Comparison of ENCODE assay signal across 17 cellular contexts in genomic region chr7:91043924-91044660, GRCh38.
DNase-seq lines count a peak whose midpoint lies in the region; ATAC-seq, FAIRE-seq and TF ChIP-seq lines count a peak whose summit lies in the region.
"Had no signal": no experiment of that assay in that cellular context is flagged by ENCODE, and none has a peak within 500 bp of the region (broad histone marks: within the 10 kb centered on the region; RNA-seq: fewer than 3 reads in every experiment).

No MANE protein-coding gene starts in this region.

- H3K4me1 ChIP-seq in NT2/D1 (ENCODE audit: insufficient read depth, insufficient read length) (peaks cover 3% of the 10 kb centered on the region), iPS DF 6.9 (ENCODE audit: control insufficient read depth, insufficient read depth, low read length) (peaks cover 9% of the 10 kb centered on the region; the same call in 1 of the 2 replicates)

- H3K36me3 ChIP-seq in NT2/D1 (ENCODE audit: insufficient read depth, insufficient read length, low read length) (no peaks in the 10 kb centered on the region), iPS DF 6.9 (ENCODE audit: control insufficient read depth, insufficient read depth, low read length) (no peaks in the 10 kb centered on the region)

- no peaks in the 10 kb centered on the region for H3K27me3 Mint-ChIP-seq in nephron (ENCODE audit: low read depth)
- H3K27me3 Mint-ChIP-seq in activated naive CD8-positive, alpha-beta T cell treated with anti-CD3 and anti-CD28 coated beads for 36 hours: no peaks in the 10 kb centered on the region
- no peaks in the 10 kb centered on the region for H3K27me3 Mint-ChIP-seq in effector memory CD8-positive, alpha-beta T cell

- H3K4me3 ChIP-seq in NT2/D1 (ENCODE audit: insufficient read length, low read depth) (no peak overlapping the region), iPS DF 6.9 (ENCODE audit: low read length) (no peak overlapping the region)
- H3K4me3 ChIP-seq: K562 had no signal

- peaks cover 36% of the 10 kb centered on the region for H3K4me1 Mint-ChIP-seq in nephron
- H3K4me1 Mint-ChIP-seq in activated naive CD8-positive, alpha-beta T cell treated with anti-CD3 and anti-CD28 coated beads for 36 hours: no peaks in the 10 kb centered on the region
- no peaks in the 10 kb centered on the region for H3K4me1 Mint-ChIP-seq in effector memory CD8-positive, alpha-beta T cell (ENCODE audit: low read depth in 2 of 2)

- H3K27ac Mint-ChIP-seq in nephron: peak overlapping the region in 2 of 3 experiments; percentile 35 to 72
- H3K27ac Mint-ChIP-seq in activated naive CD8-positive, alpha-beta T cell treated with anti-CD3 and anti-CD28 coated beads for 36 hours: no peak overlapping the region
- H3K27ac Mint-ChIP-seq in effector memory CD8-positive, alpha-beta T cell: no peak overlapping the region

- ATAC-seq in GM19328 (IDR thresholded peaks at IDR 0.05; ENCODE audit: unreplicated experiment): no peak
- no peak for ATAC-seq in effector memory CD8-positive, alpha-beta T cell (replicated peaks)
- ATAC-seq: K562 had no signal

- no peaks in the 10 kb centered on the region for H3K9me3 ChIP-seq in NT2/D1 (ENCODE audit: insufficient read depth, low read length)
- no peaks in the 10 kb centered on the region for H3K9me3 ChIP-seq in iPS DF 6.9 (ENCODE audit: control insufficient read depth, insufficient read depth, low read length)

- no peak for FAIRE-seq in HTR-8/SVneo (lab: Jason Lieb, UNC)
- FAIRE-seq: K562 had no signal

- H3K27me3 ChIP-seq in NT2/D1 (ENCODE audit: insufficient read depth, insufficient read length) (no peaks in the 10 kb centered on the region), iPS DF 6.9 (ENCODE audit: control insufficient read depth, insufficient read depth, low read length) (no peaks in the 10 kb centered on the region)

- TF ChIP-seq CTCF in nephron (IDR thresholded peaks at IDR 0.05; ENCODE audit: unreplicated experiment in 3 of 3): no peak

- H3K27ac ChIP-seq in iPS DF 6.9 (ENCODE audit: low read length): no peak overlapping the region
- H3K27ac ChIP-seq: C4-2B had no signal

- no peak overlapping the region for H3K4me3 Mint-ChIP-seq in nephron
- H3K4me3 Mint-ChIP-seq in activated naive CD8-positive, alpha-beta T cell treated with anti-CD3 and anti-CD28 coated beads for 36 hours: no peak overlapping the region
- H3K4me3 Mint-ChIP-seq in effector memory CD8-positive, alpha-beta T cell: no peak overlapping the region

- DNase-seq in NT2/D1 (ENCODE audit: low read depth, low spot score): peak; percentile 74
- peak; percentile 37 for DNase-seq in iPS DF 6.9 (ENCODE audit: low read depth, low spot score)
- no peak for DNase-seq in HTR-8/SVneo (ENCODE audit: insufficient read length, low spot score)
- DNase-seq in activated naive CD8-positive, alpha-beta T cell treated with anti-CD3 and anti-CD28 coated beads for 36 hours: no peak
- no peak for DNase-seq in effector memory CD8-positive, alpha-beta T cell
- DNase-seq: AML-193, DMS79, NCI-H1105, NCI-H2081, NCI-H2171 treated with DMSO at 0.1 percent for 48 hours, NCI-H446 treated with DMSO at 0.1 percent for 48 hours, NCI-H69, Right ventricle myocardium superior had no signal

- H3K9me3 Mint-ChIP-seq in nephron: no peaks in the 10 kb centered on the region
- no peaks in the 10 kb centered on the region for H3K9me3 Mint-ChIP-seq in activated naive CD8-positive, alpha-beta T cell treated with anti-CD3 and anti-CD28 coated beads for 36 hours
- H3K9me3 Mint-ChIP-seq in effector memory CD8-positive, alpha-beta T cell: peaks cover under 1% of the 10 kb centered on the region in 2 donors

- no peak overlapping the region for H3K9ac ChIP-seq in NT2/D1 (ENCODE audit: insufficient read length, low read depth)

- no peaks in the 10 kb centered on the region for H3K36me3 Mint-ChIP-seq in nephron (ENCODE audit: low read depth)
- no peaks in the 10 kb centered on the region for H3K36me3 Mint-ChIP-seq in activated naive CD8-positive, alpha-beta T cell treated with anti-CD3 and anti-CD28 coated beads for 36 hours
- no peaks in the 10 kb centered on the region for H3K36me3 Mint-ChIP-seq in effector memory CD8-positive, alpha-beta T cell (ENCODE audit: insufficient read depth)

- no CpG with 5 or more reads among the region's 6 CpGs for WGBS in iPS DF 6.9 (ENCODE audit: insufficient coverage, insufficient read length)

Comparison
In these comparisons a context has a peak if more than half of its experiments do, and no peak if none do; other contexts are left out.
1. DNase-seq: peak in NT2/D1 (single experiment) and iPS DF 6.9 (single experiment); none in HTR-8/SVneo (single experiment), activated naive CD8-positive, alpha-beta T cell treated with anti-CD3 and anti-CD28 coated beads for 36 hours (single experiment) and effector memory CD8-positive, alpha-beta T cell (0 of 3).
2. H3K27ac Mint-ChIP-seq: peak in nephron (2 of 3); none in activated naive CD8-positive, alpha-beta T cell treated with anti-CD3 and anti-CD28 coated beads for 36 hours (single experiment) and effector memory CD8-positive, alpha-beta T cell (0 of 2).